ENCODE assay signal across 8 cellular contexts in genomic region chr11:118530180-118530682, GRCh38. TPM values are rescaled to one million over a fixed set of nuclear protein-coding genes. Genes with fewer than 3 reads are reported as not detected.
A peak's percentile ranks its signal among the peaks of the same experiment; 100 is the strongest.
DNase-seq lines count a peak whose midpoint lies in the region; ATAC-seq, FAIRE-seq and TF ChIP-seq lines count a peak whose summit lies in the region.

No MANE protein-coding gene starts in this region.

- no peaks in the 10 kb centered on the region for H3K27me3 ChIP-seq in subcutaneous abdominal adipose tissue (ENCODE audit: control insufficient read depth in 5 of 5, insufficient read depth in 4 of 5, low read length in 5 of 5)

- H3K9me3 Mint-ChIP-seq in activated naive CD8-positive, alpha-beta T cell treated with anti-CD3 and anti-CD28 coated beads, Interleukin-2, amount 50 U/mL, for 24 hours: no peaks in the 10 kb centered on the region

- H3K27ac Mint-ChIP-seq in activated naive CD8-positive, alpha-beta T cell treated with anti-CD3 and anti-CD28 coated beads, Interleukin-2, amount 50 U/mL, for 24 hours: peak overlapping the region; percentile 43

- peak overlapping the region; percentile 80 for H3K4me3 ChIP-seq in GM12864 (ENCODE audit: low read depth, low read length)
- peak overlapping the region; percentile 61 to 85 for H3K4me3 ChIP-seq in kidney (ENCODE audit: low read length in 2 of 2)
- H3K4me3 ChIP-seq in subcutaneous abdominal adipose tissue (ENCODE audit: low read depth in 1 of 5, low read length in 5 of 5): peak overlapping the region; percentile 64 to 81 (median 73)

- TF ChIP-seq CTCF in GM12864 (IDR thresholded peaks at IDR 0.05; ENCODE audit: low read depth, low read length, missing control alignments) (no peak), kidney (IDR thresholded peaks at IDR 0.05; ENCODE audit: borderline replicate concordance, extremely low read depth, insufficient read depth) (no peak)

- ATAC-seq in activated naive CD8-positive, alpha-beta T cell treated with anti-CD3 and anti-CD28 coated beads, Interleukin-2, amount 50 U/mL, for 24 hours: no peak

- intact Hi-C loops in kidney (cut with DNase I): no loop called here

- H3K4me1 Mint-ChIP-seq in activated naive CD8-positive, alpha-beta T cell treated with anti-CD3 and anti-CD28 coated beads, Interleukin-2, amount 50 U/mL, for 24 hours: peaks cover 20% of the 10 kb centered on the region

- H3K36me3 ChIP-seq in kidney (ENCODE audit: control insufficient read depth in 1 of 2, insufficient read depth in 2 of 2, low read length in 2 of 2): no peaks in the 10 kb centered on the region
- H3K36me3 ChIP-seq in subcutaneous abdominal adipose tissue (ENCODE audit: control insufficient read depth in 5 of 5, insufficient read depth in 5 of 5, low read length in 5 of 5): no peaks in the 10 kb centered on the region

- H3K9me3 ChIP-seq in kidney (ENCODE audit: control insufficient read depth in 1 of 2, low read length in 2 of 2): no peaks in the 10 kb centered on the region
- no peaks in the 10 kb centered on the region for H3K9me3 ChIP-seq in subcutaneous abdominal adipose tissue (ENCODE audit: control insufficient read depth in 5 of 5, low read length in 5 of 5)

- no peak for FAIRE-seq in kidney (lab: Jason Lieb, UNC)

- DNase-seq in GM12864 (ENCODE audit: low read depth) (no peak), NCI-H1092 (lab: John Stamatoyannopoulos, UW) (peak; percentile 80), kidney (no peak), middle frontal gyrus (ENCODE audit: extremely low spot score, low spot score) (no peak), medulla oblongata (ENCODE audit: extremely low spot score) (no peak)
- DNase-seq in activated naive CD8-positive, alpha-beta T cell treated with anti-CD3 and anti-CD28 coated beads, Interleukin-2, amount 50 U/mL, for 24 hours: no peak
- DNase-seq in activated effector memory CD4-positive, alpha-beta T cell treated with Interleukin-2 at 50 U/mL for 16 hours: no peak

- H3K27ac ChIP-seq in kidney (ENCODE audit: low read depth in 2 of 2, low read length in 2 of 2) (peak overlapping the region in 1 of 2 donors; percentile 53), subcutaneous abdominal adipose tissue (ENCODE audit: low read depth, low read length) (no peak overlapping the region)

- H3K27me3 Mint-ChIP-seq in activated naive CD8-positive, alpha-beta T cell treated with anti-CD3 and anti-CD28 coated beads, Interleukin-2, amount 50 U/mL, for 24 hours: no peaks in the 10 kb centered on the region

- H3K36me3 Mint-ChIP-seq in activated naive CD8-positive, alpha-beta T cell treated with anti-CD3 and anti-CD28 coated beads, Interleukin-2, amount 50 U/mL, for 24 hours (ENCODE audit: low read depth): peaks cover 2% of the 10 kb centered on the region

- H3K4me1 ChIP-seq in kidney (ENCODE audit: control insufficient read depth in 1 of 2, insufficient read depth in 1 of 2, low read depth in 1 of 2, low read length in 2 of 2): peaks cover 25 to 27% of the 10 kb centered on the region in 2 donors
- peaks cover 3 to 47% (median 31%) of the 10 kb centered on the region in 5 donors for H3K4me1 ChIP-seq in subcutaneous abdominal adipose tissue (ENCODE audit: control insufficient read depth in 5 of 5, insufficient read depth in 5 of 5, low read length in 5 of 5)

- H3K9ac ChIP-seq in kidney (ENCODE audit: low read length in 2 of 2) (peak overlapping the region in 1 of 2 donors; percentile 83), subcutaneous abdominal adipose tissue (ENCODE audit: low read length in 5 of 5) (peak overlapping the region in 4 of 5 donors; percentile 13 to 83 (median 72))

- peak overlapping the region; percentile 89 for H3K4me3 Mint-ChIP-seq in activated naive CD8-positive, alpha-beta T cell treated with anti-CD3 and anti-CD28 coated beads, Interleukin-2, amount 50 U/mL, for 24 hours

RNA-seq across cellular contexts. Expression of gene TMEM25, which starts 0.8 kb away (rescaled TPM):
- total RNA-seq in kidney: 30.7 TPM
- polyA plus RNA-seq in kidney (ENCODE audit: insufficient read depth, low read depth, low replicate concordance): 36.8 TPM

RNA-seq across cellular contexts. Expression of gene TTC36, which starts 3.0 kb away (rescaled TPM):
- total RNA-seq in kidney: 1.1 TPM
- polyA plus RNA-seq in kidney (ENCODE audit: insufficient read depth, low read depth, low replicate concordance): 12.7 TPM

RNA-seq across cellular contexts. Expression of gene IFT46, which starts 35.5 kb away (rescaled TPM):
- total RNA-seq in kidney: 21.1 TPM
- polyA plus RNA-seq in kidney (ENCODE audit: insufficient read depth, low read depth, low replicate concordance): 28.7 TPM

RNA-seq across cellular contexts. Expression of gene ARCN1, which starts 42.0 kb away (rescaled TPM):
- total RNA-seq in kidney: 107 TPM
- polyA plus RNA-seq in kidney (ENCODE audit: insufficient read depth, low read depth, low replicate concordance): 64.7 TPM
